Comparison of ENCODE assay signal across 13 cellular contexts in genomic region chr4:172750910-172751309, GRCh38.
DNase-seq lines count a peak whose midpoint lies in the region; ATAC-seq and TF ChIP-seq lines count a peak whose summit lies in the region.
"Had no signal": no experiment of that assay in that cellular context is flagged by ENCODE, and none has a peak within 500 bp of the region (broad histone marks: within the 10 kb centered on the region; RNA-seq: fewer than 3 reads in every experiment).

No MANE protein-coding gene starts in this region.

- no peaks in the 10 kb centered on the region for H3K36me3 Mint-ChIP-seq in activated T-helper 2 cell treated with anti-CD3 and anti-CD28 coated beads, Interferon-gamma antibody, Interleukin-2, Interleukin-4, amounts not matched to agents 10 μg/mL and 5 μg/mL and 100 μg/mL, durations not matched to agents 14 hours and 24 hours and 36 hours (ENCODE audit: low read depth)
- H3K36me3 Mint-ChIP-seq: T-cell had no signal

- H3K4me3 Mint-ChIP-seq in activated T-helper 2 cell treated with anti-CD3 and anti-CD28 coated beads, Interferon-gamma antibody, Interleukin-2, Interleukin-4, amounts not matched to agents 10 μg/mL and 5 μg/mL and 100 μg/mL, durations not matched to agents 14 hours and 24 hours and 36 hours (ENCODE audit: low read depth), result no peak overlapping the region
- H3K4me3 Mint-ChIP-seq: T-cell had no signal

- no peak for DNase-seq in activated T-helper 2 cell treated with anti-CD3 and anti-CD28 coated beads, Interferon-gamma antibody, Interleukin-2, Interleukin-4, amounts not matched to agents 10 μg/mL and 5 μg/mL and 100 μg/mL, durations not matched to agents 14 hours and 24 hours and 36 hours (ENCODE audit: low spot score)
- DNase-seq in Right ventricle myocardium superior (no peak), MG63 (no peak), OCI-M2 (lab: John Stamatoyannopoulos, UW; ENCODE audit: unreplicated experiment) (no peak)
- DNase-seq: activated CD4-positive, alpha-beta T cell treated with anti-CD3 and anti-CD28 coated beads, Interleukin-2, amount 50 U/mL, for 4 hours; NK-92 treated with Interleukin-12 subunit alpha and Interleukin-12 subunit beta, amount 100 ng/mL, for 24 hours; stomach; T-cell had no signal

- H3K4me3 ChIP-seq in MG63, result no peak overlapping the region
- H3K4me3 ChIP-seq: BLaER1, stomach had no signal

- no peak for TF ChIP-seq POLR2A in GM18505 (IDR thresholded peaks at IDR 0.05; ENCODE audit: borderline replicate concordance, extremely low read depth, insufficient read depth, insufficient read length)

- no peak overlapping the region for H3K27ac Mint-ChIP-seq in activated T-helper 2 cell treated with anti-CD3 and anti-CD28 coated beads, Interferon-gamma antibody, Interleukin-2, Interleukin-4, amounts not matched to agents 10 μg/mL and 5 μg/mL and 100 μg/mL, durations not matched to agents 14 hours and 24 hours and 36 hours
- H3K27ac Mint-ChIP-seq: T-cell had no signal

- ATAC-seq in GM18505 (IDR thresholded peaks at IDR 0.05; ENCODE audit: unreplicated experiment), result peak; percentile 97
- peak; percentile 89 for ATAC-seq in GM19455 (IDR thresholded peaks at IDR 0.05; ENCODE audit: unreplicated experiment)
- ATAC-seq in HG02840 (IDR thresholded peaks at IDR 0.05; ENCODE audit: low FRiP score, unreplicated experiment), result peak; percentile 80
- peak; percentile 98 for ATAC-seq in HG03457 (IDR thresholded peaks at IDR 0.05; ENCODE audit: unreplicated experiment)
- no peak for ATAC-seq in Right ventricle myocardium superior (ENCODE audit: poor library complexity)
- ATAC-seq: T-cell had no signal

- no peaks in the 10 kb centered on the region for H3K27me3 ChIP-seq in MG63
- H3K27me3 ChIP-seq: BLaER1, stomach had no signal

- H3K36me3 ChIP-seq in MG63, result no peaks in the 10 kb centered on the region
- H3K36me3 ChIP-seq: BLaER1, stomach had no signal

- H3K9me3 ChIP-seq in MG63, result no peaks in the 10 kb centered on the region
- H3K9me3 ChIP-seq: BLaER1, stomach had no signal

- H3K27me3 Mint-ChIP-seq in activated T-helper 2 cell treated with anti-CD3 and anti-CD28 coated beads, Interferon-gamma antibody, Interleukin-2, Interleukin-4, amounts not matched to agents 10 μg/mL and 5 μg/mL and 100 μg/mL, durations not matched to agents 14 hours and 24 hours and 36 hours (ENCODE audit: low read depth), result no peaks in the 10 kb centered on the region
- H3K27me3 Mint-ChIP-seq: T-cell had no signal

- intact Hi-C loops in activated T-helper 2 cell treated with anti-CD3 and anti-CD28 coated beads, Interferon-gamma antibody, Interleukin-2, Interleukin-4, amounts not matched to agents 10 μg/mL and 5 μg/mL and 100 μg/mL, durations not matched to agents 14 hours and 24 hours and 36 hours (cut with micrococcal nuclease), result no loop called here
- intact Hi-C loops in Right ventricle myocardium superior (cut with DNase I), result no loop called here

- H3K9me3 Mint-ChIP-seq in activated T-helper 2 cell treated with anti-CD3 and anti-CD28 coated beads, Interferon-gamma antibody, Interleukin-2, Interleukin-4, amounts not matched to agents 10 μg/mL and 5 μg/mL and 100 μg/mL, durations not matched to agents 14 hours and 24 hours and 36 hours, result no peaks in the 10 kb centered on the region

- H3K4me1 Mint-ChIP-seq in activated T-helper 2 cell treated with anti-CD3 and anti-CD28 coated beads, Interferon-gamma antibody, Interleukin-2, Interleukin-4, amounts not matched to agents 10 μg/mL and 5 μg/mL and 100 μg/mL, durations not matched to agents 14 hours and 24 hours and 36 hours (ENCODE audit: low read depth), result peaks cover 2% of the 10 kb centered on the region
- H3K4me1 Mint-ChIP-seq: T-cell had no signal
